ENCODE assay signal across 23 cellular contexts in genomic region chr10:70500339-70500738, GRCh38. TPM values are rescaled to one million over a fixed set of nuclear protein-coding genes. Genes with fewer than 3 reads are reported as not detected.
DNase-seq lines count a peak whose midpoint lies in the region; ATAC-seq and TF ChIP-seq lines count a peak whose summit lies in the region.
"Had no signal": no experiment of that assay in that cellular context is flagged by ENCODE, and none has a peak within 500 bp of the region (broad histone marks: within the 10 kb centered on the region; RNA-seq: fewer than 3 reads in every experiment).

No MANE protein-coding gene starts in this region.

- H3K4me3 Mint-ChIP-seq in endodermal cell (no peak overlapping the region), CD14-positive monocyte (peak overlapping the region in 1 of 2 donors; percentile 59), mesothelial cell of epicardium (no peak overlapping the region)
- H3K4me3 Mint-ChIP-seq: activated naive CD4-positive, alpha-beta T cell treated with anti-CD3 and anti-CD28 coated beads, Interleukin-2, amount 10 ng/mL, durations not matched to agents 7 days and 5 days; T-helper 1 cell treated with Interleukin-12 subunit alpha and Interleukin-12 subunit beta and Interleukin-4 antibody, amounts not matched to agents 30 μg/mL and 1 μg/mL, for 36 hours had no signal

- H3K9me3 Mint-ChIP-seq in endodermal cell (no peaks in the 10 kb centered on the region), CD14-positive monocyte (peaks cover 0 to 3% (median 0%) of the 10 kb centered on the region in 7 donors), mesothelial cell of epicardium (no peaks in the 10 kb centered on the region)
- H3K9me3 Mint-ChIP-seq: activated naive CD4-positive, alpha-beta T cell treated with anti-CD3 and anti-CD28 coated beads, Interleukin-2, amount 10 ng/mL, durations not matched to agents 7 days and 5 days; T-helper 1 cell treated with Interleukin-12 subunit alpha and Interleukin-12 subunit beta and Interleukin-4 antibody, amounts not matched to agents 30 μg/mL and 1 μg/mL, for 36 hours had no signal

- intact Hi-C loops in OCI-LY7 (cut with micrococcal nuclease; ENCODE audit: unreplicated experiment) (no loop called here), CD14-positive monocyte (cut with micrococcal nuclease) (no loop called here)

- 83 to 85% methylated on average over 6 to 9 of the region's 9 CpGs for WGBS in endodermal cell (ENCODE audit: insufficient coverage in 1 of 2, insufficient read length in 1 of 2), 2 experiments
- WGBS in lung, 2 donors, result 54 to 67% methylated on average over 9 of the region's 9 CpGs

- H3K27ac ChIP-seq in OCI-LY7 (ENCODE audit: low read depth, low read length, poor library complexity, severe bottlenecking) (peak overlapping the region; percentile 98), endodermal cell (ENCODE audit: low read depth, low read length) (no peak overlapping the region), lung (ENCODE audit: low read depth in 1 of 2, low read length in 1 of 2) (peak overlapping the region; percentile 54 to 67), stomach smooth muscle (ENCODE audit: low read length) (peak overlapping the region; percentile 62)
- H3K27ac ChIP-seq: VCaP had no signal

- H3K9me2 ChIP-seq in OCI-LY7 (ENCODE audit: insufficient read depth, low read length), result no peaks in the 10 kb centered on the region

- no peak overlapping the region for H2AFZ ChIP-seq in OCI-LY7 (ENCODE audit: low read length)

- H3K9me3 ChIP-seq in OCI-LY7 (ENCODE audit: low read length), result no peaks in the 10 kb centered on the region
- no peaks in the 10 kb centered on the region for H3K9me3 ChIP-seq in endodermal cell (ENCODE audit: control insufficient read depth, low read length)
- no peaks in the 10 kb centered on the region for H3K9me3 ChIP-seq in lung (ENCODE audit: control insufficient read depth in 2 of 2, insufficient read depth in 1 of 2, low read length in 1 of 2)
- no peaks in the 10 kb centered on the region for H3K9me3 ChIP-seq in stomach smooth muscle (ENCODE audit: control insufficient read depth in 2 of 2, low read length in 2 of 2)
- H3K9me3 ChIP-seq: HAP-1 had no signal

- peak overlapping the region; percentile 28 for H3K4me3 ChIP-seq in OCI-LY7 (ENCODE audit: low read depth, low read length, poor library complexity, severe bottlenecking)
- no peak overlapping the region for H3K4me3 ChIP-seq in endodermal cell (ENCODE audit: low read length)
- no peak overlapping the region for H3K4me3 ChIP-seq in lung
- H3K4me3 ChIP-seq in stomach smooth muscle (ENCODE audit: low read length in 2 of 2), result peak overlapping the region in 1 of 2 donors; percentile 22
- H3K4me3 ChIP-seq: coronary artery, HAP-1 had no signal

- H3K9ac ChIP-seq in endodermal cell (ENCODE audit: extremely low read depth, low read length, poor library complexity, severe bottlenecking) (no peak overlapping the region), stomach smooth muscle (ENCODE audit: low read length in 2 of 2) (no peak overlapping the region)

- DNase-seq in OCI-LY7 (ENCODE audit: low spot score), result no peak
- no peak for DNase-seq in endodermal cell
- no peak for DNase-seq in lung (ENCODE audit: low spot score)
- no peak for DNase-seq in CD14-positive monocyte (ENCODE audit: low spot score)
- DNase-seq in mesothelial cell of epicardium (ENCODE audit: low spot score in 2 of 2, unreplicated experiment in 2 of 2), result no peak
- DNase-seq in activated CD8-positive, alpha-beta memory T cell treated with anti-CD3 and anti-CD28 coated beads, Interleukin-2, amount 50 U/mL, for 48 hours, result no peak
- no peak for DNase-seq in NCI-H82 treated with DMSO at 0.1 percent for 48 hours (lab: John Stamatoyannopoulos, UW; ENCODE audit: unreplicated experiment)
- DNase-seq: activated CD4-positive, alpha-beta T cell treated with anti-CD3 and anti-CD28 coated beads, Interleukin-2, amount 50 U/mL, for 48 hours; activated naive CD4-positive, alpha-beta T cell treated with anti-CD3 and anti-CD28 coated beads, Interleukin-2, amount 10 ng/mL, durations not matched to agents 7 days and 5 days; activated T-cell treated with anti-CD3 and anti-CD28 coated beads, Interleukin-2, amount 50 U/mL, for 1 hour; GDM1; KBM-7; NCI-H1048; NCI-H2029; NCI-H446 treated with DMSO at 0.1 percent for 48 hours had no signal

- CTCF ChIA-PET in OCI-LY7 (lab: Charles Lee; ENCODE audit: unreplicated experiment), result interaction anchor here (1.7 kb wide), 1 partner anchor 11 kb away, joined by 12 read pairs; no protein-coding TSS in a partner anchor

- peaks cover 95% of the 10 kb centered on the region for H3K4me1 ChIP-seq in OCI-LY7 (ENCODE audit: insufficient read depth, low read length, poor library complexity, severe bottlenecking)
- no peaks in the 10 kb centered on the region for H3K4me1 ChIP-seq in endodermal cell (ENCODE audit: control insufficient read depth, insufficient read depth, low read length)
- H3K4me1 ChIP-seq in lung (ENCODE audit: control insufficient read depth in 2 of 2, insufficient read depth in 2 of 2, low read length in 2 of 2), result peaks cover 8 to 28% of the 10 kb centered on the region in 2 donors
- peaks cover 41% of the 10 kb centered on the region for H3K4me1 ChIP-seq in stomach smooth muscle (ENCODE audit: control insufficient read depth, insufficient read depth, low read length)

- peaks cover 13% of the 10 kb centered on the region for H3K4me1 Mint-ChIP-seq in endodermal cell
- peaks cover 27% of the 10 kb centered on the region for H3K4me1 Mint-ChIP-seq in CD14-positive monocyte
- H3K4me1 Mint-ChIP-seq in mesothelial cell of epicardium, result peaks cover 21% of the 10 kb centered on the region

- ATAC-seq in lung (ENCODE audit: insufficient read depth, low FRiP score), result no peak

- H3K27me3 Mint-ChIP-seq in endodermal cell (ENCODE audit: insufficient read depth) (no peaks in the 10 kb centered on the region), CD14-positive monocyte (ENCODE audit: low read depth in 3 of 3) (peaks cover 0 to 7% (median 5%) of the 10 kb centered on the region in 3 donors), mesothelial cell of epicardium (ENCODE audit: low read depth) (no peaks in the 10 kb centered on the region)

- H3K27me3 ChIP-seq in endodermal cell (ENCODE audit: control insufficient read depth, insufficient read depth, low read length, poor library complexity, severe bottlenecking), result no peaks in the 10 kb centered on the region
- no peaks in the 10 kb centered on the region for H3K27me3 ChIP-seq in lung (ENCODE audit: control insufficient read depth, insufficient read depth)
- H3K27me3 ChIP-seq in stomach smooth muscle (ENCODE audit: control insufficient read depth in 1 of 2, insufficient read depth in 2 of 2, low read length in 2 of 2), result no peaks in the 10 kb centered on the region

- H4K20me1 ChIP-seq in OCI-LY7 (ENCODE audit: insufficient read depth, low read length), result no peaks in the 10 kb centered on the region; the same call in 1 of the 2 replicates

- POLR2A ChIA-PET in OCI-LY7 (lab: Charles Lee), result interaction anchor here (0.6 to 2.5 kb wide), 4 partner anchors 9 to 44 kb away, joined by 3 to 16 read pairs (median 3); no protein-coding TSS in a partner anchor

- H3K27ac Mint-ChIP-seq in endodermal cell (peak overlapping the region; percentile 45), CD14-positive monocyte (peak overlapping the region in 1 of 7 donors; percentile 81), mesothelial cell of epicardium (no peak overlapping the region)
- H3K27ac Mint-ChIP-seq: activated naive CD4-positive, alpha-beta T cell treated with anti-CD3 and anti-CD28 coated beads, Interleukin-2, amount 10 ng/mL, durations not matched to agents 7 days and 5 days; T-helper 1 cell treated with Interleukin-12 subunit alpha and Interleukin-12 subunit beta and Interleukin-4 antibody, amounts not matched to agents 30 μg/mL and 1 μg/mL, for 36 hours had no signal

- peaks cover 5% of the 10 kb centered on the region for H3K36me3 Mint-ChIP-seq in endodermal cell (ENCODE audit: low read depth)
- no peaks in the 10 kb centered on the region for H3K36me3 Mint-ChIP-seq in CD14-positive monocyte
- H3K36me3 Mint-ChIP-seq in mesothelial cell of epicardium, result no peaks in the 10 kb centered on the region
- H3K36me3 Mint-ChIP-seq: activated naive CD4-positive, alpha-beta T cell treated with anti-CD3 and anti-CD28 coated beads, Interleukin-2, amount 10 ng/mL, durations not matched to agents 7 days and 5 days had no signal

- TF ChIP-seq CTCF in OCI-LY7 (conservative IDR thresholded peaks at IDR 0.05; ENCODE audit: low read length) (no peak), endodermal cell (conservative IDR thresholded peaks at IDR 0.05) (no peak), lung (IDR thresholded peaks at IDR 0.05; ENCODE audit: control extremely low read depth, extremely low read depth) (no peak), CD14-positive monocyte (IDR thresholded peaks at IDR 0.05) (no peak), mesothelial cell of epicardium (IDR thresholded peaks at IDR 0.05; ENCODE audit: unreplicated experiment) (no peak)

- peak overlapping the region; percentile 75 for H3K4me2 ChIP-seq in OCI-LY7 (ENCODE audit: low read length)

- H3K79me2 ChIP-seq in OCI-LY7 (ENCODE audit: insufficient read depth, low read depth, low read length), result peaks cover 100% of the 10 kb centered on the region

- BruUV-seq in OCI-LY7 (replicated peaks; lab: Mats Ljungman, UMichigan), result no TSS peak

- peaks cover 44% of the 10 kb centered on the region for H3K36me3 ChIP-seq in OCI-LY7 (ENCODE audit: insufficient read depth, low read length)
- no peaks in the 10 kb centered on the region for H3K36me3 ChIP-seq in endodermal cell (ENCODE audit: control insufficient read depth, insufficient read depth, low read length)
- H3K36me3 ChIP-seq in lung (ENCODE audit: control insufficient read depth in 2 of 2, insufficient read depth in 2 of 2, low read length in 2 of 2), result no peaks in the 10 kb centered on the region
- no peaks in the 10 kb centered on the region for H3K36me3 ChIP-seq in stomach smooth muscle (ENCODE audit: control insufficient read depth in 2 of 2, insufficient read depth in 2 of 2, low read length in 2 of 2)
- H3K36me3 ChIP-seq: HAP-1 had no signal

RNA-seq across cellular contexts. Expression of gene PALD1, which starts 21.8 kb away (rescaled TPM):
- 41.6 and 52.7 TPM in 2 replicates for total RNA-seq in OCI-LY7 (2014; rRNA removed; shearing (Covaris generic))
- total RNA-seq in OCI-LY7 (2022), result 54.5 and 66.7 TPM in 2 replicates
- total RNA-seq in endodermal cell, result 10 to 100 TPM; 17.3 to 19.7 TPM
- 12.0 TPM for polyA plus RNA-seq in endodermal cell (2013, experiment 1 of 2)
- 11.6 TPM for polyA plus RNA-seq in endodermal cell (2013, experiment 2 of 2)
- total RNA-seq in lung, result 10 to 100 TPM; 15.5 to 19.7 TPM
- 10 to 100 TPM; 10.5 to 15.7 TPM for polyA plus RNA-seq in lung
- under 1 TPM in 1 of 2 donors, not detected in 1; 0.04 TPM for polyA plus RNA-seq in CD14-positive monocyte
- 4.9 to 5.6 TPM (median 4.9 TPM) in 3 replicates for total RNA-seq in mesothelial cell of epicardium

RNA-seq across cellular contexts. Expression of gene NODAL, which starts 58.9 kb away (rescaled TPM):
- not detected in 2 replicates for total RNA-seq in OCI-LY7 (2014; rRNA removed; shearing (Covaris generic))
- total RNA-seq in OCI-LY7 (2022) (not detected in 2 replicates), endodermal cell (10 to 100 TPM; 18.2 to 71.0 TPM), lung (not detected), mesothelial cell of epicardium (not detected in 3 replicates)
- polyA plus RNA-seq in endodermal cell (2013, experiment 1 of 2), result 36.1 TPM
- polyA plus RNA-seq in endodermal cell (2013, experiment 2 of 2), result 39.2 TPM
- polyA plus RNA-seq in lung (not detected), CD14-positive monocyte (not detected)
- total RNA-seq: mesenteric fat pad, renal cortical epithelial cell, subcutaneous adipose tissue had no signal

Comparison
In these comparisons a context has a peak if more than half of its experiments do, and no peak if none do; other contexts are left out.
1. RNA of gene NODAL, which starts 58.9 kb away (total RNA-seq): 18.2 to 71.0 TPM in endodermal cell; not detected in OCI-LY7, not detected in lung and not detected in mesothelial cell of epicardium; every median in the first group is over 10 times any median in the second.